25 cellular contexts compared by ENCODE assay signal in the genomic region with DNA sequence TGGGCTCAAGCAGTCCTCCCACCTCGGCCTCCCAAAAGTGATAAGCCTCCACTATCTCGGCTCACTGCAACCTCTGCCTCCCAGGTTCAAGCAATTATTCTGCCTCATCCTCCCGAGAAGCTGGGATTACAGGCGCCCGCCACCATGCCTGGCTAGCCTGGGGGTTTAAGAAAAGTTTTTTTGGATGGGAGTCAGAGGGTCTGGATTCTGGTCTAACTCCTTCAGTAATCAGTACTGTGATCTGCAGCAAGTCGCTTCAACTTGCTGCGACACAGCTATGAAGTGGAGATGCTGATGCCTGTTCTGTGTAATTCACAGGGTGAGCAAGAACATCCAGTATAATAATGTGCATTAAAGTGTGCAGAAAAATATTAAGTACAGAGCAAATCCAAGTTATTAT.
"Had no signal": no experiment of that assay in that cellular context is flagged by ENCODE, and none has a peak within 500 bp of the region (broad histone marks: within the 10 kb centered on the region; RNA-seq: fewer than 3 reads in every experiment).

No MANE protein-coding gene starts in this region.

- H3K27ac Mint-ChIP-seq: memory B cell; naive B cell; natural killer cell treated with Interleukin-12 subunit alpha and Interleukin-12 subunit beta and Interleukin-15 and Interleukin-18, amount 100 ng/mL, for 72 hours; stimulated activated memory B cell treated with anti-CD40 and anti-IgM and Interleukin-4, amounts not matched to agents 10 μg/mL and 1 μg/mL and 100 μg/mL, for 72 hours had no signal

- DNase-seq: dermis blood vessel endothelial cell; effector memory CD4-positive, alpha-beta T cell; erythroblast; head of caudate nucleus; kidney; mucosa of descending colon; naive B cell; spleen; stimulated activated CD4-positive, alpha-beta T cell treated with anti-CD3 and anti-CD28 coated beads, Interleukin-4, amount 100 ng/mL, for 4 hours; stimulated activated naive CD8-positive, alpha-beta T cell treated with anti-CD3 and anti-CD28 coated beads, Interleukin-15, Interleukin-2, amounts not matched to agents 100 U/mL and 50 U/mL, for 24 hours; substantia nigra; testis; upper lobe of right lung; uterus had no signal

- H3K36me3 Mint-ChIP-seq: stimulated activated memory B cell treated with anti-CD40 and anti-IgM and Interleukin-4, amounts not matched to agents 10 μg/mL and 1 μg/mL and 100 μg/mL, for 72 hours had no signal

- H3K36me3 ChIP-seq: prostate gland, upper lobe of right lung, uterus had no signal

- H3K4me3 ChIP-seq: coronary artery, lung, mucosa of descending colon, prostate gland, right atrium auricular region, spleen, testis, tibial nerve, upper lobe of right lung, uterus had no signal

- H3K27me3 ChIP-seq: right atrium auricular region, spleen, testis, tibial nerve, upper lobe of right lung, uterus had no signal

- H3K9me3 ChIP-seq: prostate gland, testis, uterus had no signal

- H3K4me3 Mint-ChIP-seq: memory B cell; naive B cell; natural killer cell treated with Interleukin-12 subunit alpha and Interleukin-12 subunit beta and Interleukin-15 and Interleukin-18, amount 100 ng/mL, for 72 hours; neural crest cell; stimulated activated memory B cell treated with anti-CD40 and anti-IgM and Interleukin-4, amounts not matched to agents 10 μg/mL and 1 μg/mL and 100 μg/mL, for 72 hours had no signal

- H3K4me1 ChIP-seq: prostate gland had no signal

- ATAC-seq: left lobe of liver; mucosa of descending colon; natural killer cell treated with Interleukin-12 subunit alpha and Interleukin-12 subunit beta and Interleukin-15 and Interleukin-18, amount 100 ng/mL, for 72 hours; sciatic nerve; stimulated activated memory B cell treated with anti-CD40 and anti-IgM and Interleukin-4, amounts not matched to agents 10 μg/mL and 1 μg/mL and 100 μg/mL, for 72 hours; stimulated activated naive CD8-positive, alpha-beta T cell treated with anti-CD3 and anti-CD28 coated beads, Interleukin-15, Interleukin-2, amounts not matched to agents 100 U/mL and 50 U/mL, for 24 hours; upper lobe of right lung had no signal

- H3K27ac ChIP-seq: spleen, upper lobe of right lung had no signal
